ENCODE assay signal across 8 cellular contexts in genomic region chr15:37134699-37135131, GRCh38. TPM values are rescaled to one million over a fixed set of nuclear protein-coding genes. Genes with fewer than 3 reads are reported as not detected.
DNase-seq lines count a peak whose midpoint lies in the region; ATAC-seq and TF ChIP-seq lines count a peak whose summit lies in the region.

No MANE protein-coding gene starts in this region.

- no peaks in the 10 kb centered on the region for H3K79me2 ChIP-seq in parathyroid adenoma

- H3K9me3 ChIP-seq in esophagus muscularis mucosa, result no peaks in the 10 kb centered on the region
- no peaks in the 10 kb centered on the region for H3K9me3 ChIP-seq in parathyroid adenoma (ENCODE audit: control insufficient read depth, low read length)

- ATAC-seq in GM21381 (IDR thresholded peaks at IDR 0.05; ENCODE audit: unreplicated experiment), result peak; percentile 49
- ATAC-seq in natural killer cell treated with Interleukin-12 subunit alpha and Interleukin-12 subunit beta and Interleukin-15 and Interleukin-18, amount 100 ng/mL, for 72 hours, result no peak

- 41% methylated on average over 3 of the region's 3 CpGs for WGBS in esophagus muscularis mucosa

- H3K27ac ChIP-seq in esophagus muscularis mucosa (replicated peaks in 1 of 4), result peak overlapping the region in 1 of 4 donors; percentile 51
- no peak overlapping the region for H3K27ac ChIP-seq in parathyroid adenoma

- H3K4me1 Mint-ChIP-seq in activated CD4-positive, alpha-beta memory T cell treated with anti-CD3 and anti-CD28 coated beads, Interleukin-2, amount 10 ng/mL, durations not matched to agents 7 days and 5 days, result no peaks in the 10 kb centered on the region
- no peaks in the 10 kb centered on the region for H3K4me1 Mint-ChIP-seq in natural killer cell treated with Interleukin-12 subunit alpha and Interleukin-12 subunit beta and Interleukin-15 and Interleukin-18, amount 100 ng/mL, for 72 hours (ENCODE audit: low read depth in 2 of 2)

- TF ChIP-seq POLR2A in esophagus muscularis mucosa (IDR thresholded peaks at IDR 0.05; ENCODE audit: low read depth), result no peak

- H2AFZ ChIP-seq in parathyroid adenoma, result no peak overlapping the region

- CTCF ChIA-PET in activated CD4-positive, alpha-beta memory T cell treated with anti-CD3 and anti-CD28 coated beads, Interleukin-2, amount 10 ng/mL, durations not matched to agents 7 days and 5 days (lab: Charles Lee), result no interaction called here

- no peak overlapping the region for H3K4me3 Mint-ChIP-seq in activated CD4-positive, alpha-beta memory T cell treated with anti-CD3 and anti-CD28 coated beads, Interleukin-2, amount 10 ng/mL, durations not matched to agents 7 days and 5 days
- H3K4me3 Mint-ChIP-seq in natural killer cell treated with Interleukin-12 subunit alpha and Interleukin-12 subunit beta and Interleukin-15 and Interleukin-18, amount 100 ng/mL, for 72 hours, result no peak overlapping the region

- POLR2A ChIA-PET in activated CD4-positive, alpha-beta memory T cell treated with anti-CD3 and anti-CD28 coated beads, Interleukin-2, amount 10 ng/mL, durations not matched to agents 7 days and 5 days (lab: Charles Lee), result no interaction called here

- H3K27me3 ChIP-seq in esophagus muscularis mucosa (no peaks in the 10 kb centered on the region), parathyroid adenoma (ENCODE audit: control insufficient read depth, insufficient read depth, low read length) (no peaks in the 10 kb centered on the region)

- DNase-seq in AG09309 (ENCODE audit: low read depth), result peak; percentile 3
- DNase-seq in OCI-M1 (lab: John Stamatoyannopoulos, UW), result peak; percentile 63
- DNase-seq in esophagus muscularis mucosa (ENCODE audit: extremely low spot score), result no peak
- DNase-seq in activated CD4-positive, alpha-beta memory T cell treated with anti-CD3 and anti-CD28 coated beads, Interleukin-2, amount 10 ng/mL, durations not matched to agents 7 days and 5 days, result no peak
- no peak for DNase-seq in activated CD4-positive, alpha-beta T cell treated with anti-CD3 and anti-CD28 coated beads, Interleukin-2, amount 50 U/mL, for 48 hours
- DNase-seq in natural killer cell treated with Interleukin-12 subunit alpha and Interleukin-12 subunit beta and Interleukin-15 and Interleukin-18, amount 100 ng/mL, for 72 hours (ENCODE audit: low spot score), result no peak

- no peaks in the 10 kb centered on the region for H3K36me3 ChIP-seq in esophagus muscularis mucosa
- H3K36me3 ChIP-seq in parathyroid adenoma (ENCODE audit: control insufficient read depth, insufficient read depth, low read length), result no peaks in the 10 kb centered on the region

- H3K36me3 Mint-ChIP-seq in activated CD4-positive, alpha-beta memory T cell treated with anti-CD3 and anti-CD28 coated beads, Interleukin-2, amount 10 ng/mL, durations not matched to agents 7 days and 5 days (ENCODE audit: low read depth), result no peaks in the 10 kb centered on the region
- no peaks in the 10 kb centered on the region for H3K36me3 Mint-ChIP-seq in natural killer cell treated with Interleukin-12 subunit alpha and Interleukin-12 subunit beta and Interleukin-15 and Interleukin-18, amount 100 ng/mL, for 72 hours

- no peak overlapping the region for H3K9ac ChIP-seq in parathyroid adenoma

- no peak for TF ChIP-seq EP300 in esophagus muscularis mucosa (IDR thresholded peaks at IDR 0.05)

- H3K4me1 ChIP-seq in esophagus muscularis mucosa, result peaks cover 0 to 20% (median 17%) of the 10 kb centered on the region in 4 donors
- H3K4me1 ChIP-seq in parathyroid adenoma, result no peaks in the 10 kb centered on the region

- intact Hi-C loops in esophagus muscularis mucosa (cut with DNase I), result loop anchor here (2.0 to 5.0 kb wide), 3 partner anchors 250 to 632 kb away; no protein-coding TSS in a partner anchor

- H3K27me3 Mint-ChIP-seq in activated CD4-positive, alpha-beta memory T cell treated with anti-CD3 and anti-CD28 coated beads, Interleukin-2, amount 10 ng/mL, durations not matched to agents 7 days and 5 days, result peaks cover 6% of the 10 kb centered on the region
- peaks cover 2 to 7% of the 10 kb centered on the region in 2 donors for H3K27me3 Mint-ChIP-seq in natural killer cell treated with Interleukin-12 subunit alpha and Interleukin-12 subunit beta and Interleukin-15 and Interleukin-18, amount 100 ng/mL, for 72 hours

- H3K27ac Mint-ChIP-seq in activated CD4-positive, alpha-beta memory T cell treated with anti-CD3 and anti-CD28 coated beads, Interleukin-2, amount 10 ng/mL, durations not matched to agents 7 days and 5 days, result no peak overlapping the region
- no peak overlapping the region for H3K27ac Mint-ChIP-seq in natural killer cell treated with Interleukin-12 subunit alpha and Interleukin-12 subunit beta and Interleukin-15 and Interleukin-18, amount 100 ng/mL, for 72 hours

- no peaks in the 10 kb centered on the region for H3K9me3 Mint-ChIP-seq in activated CD4-positive, alpha-beta memory T cell treated with anti-CD3 and anti-CD28 coated beads, Interleukin-2, amount 10 ng/mL, durations not matched to agents 7 days and 5 days
- no peaks in the 10 kb centered on the region for H3K9me3 Mint-ChIP-seq in natural killer cell treated with Interleukin-12 subunit alpha and Interleukin-12 subunit beta and Interleukin-15 and Interleukin-18, amount 100 ng/mL, for 72 hours

- no peak overlapping the region for H3K4me2 ChIP-seq in parathyroid adenoma (ENCODE audit: low read length)

- TF ChIP-seq CTCF in AG09309 (IDR thresholded peaks at IDR 0.05; ENCODE audit: control insufficient read depth, insufficient read depth, low read depth, low read length, missing control alignments), result peak; percentile 71
- peak; percentile 66 to 75 (median 66) for TF ChIP-seq CTCF in esophagus muscularis mucosa (IDR thresholded peaks at IDR 0.05)
- peak; percentile 61 for TF ChIP-seq CTCF in parathyroid adenoma (IDR thresholded peaks at IDR 0.05)

- H3K4me3 ChIP-seq in AG09309 (ENCODE audit: control insufficient read depth, low read depth, low read length) (no peak overlapping the region), esophagus muscularis mucosa (no peak overlapping the region), parathyroid adenoma (ENCODE audit: low read depth, low read length) (no peak overlapping the region)

RNA-seq across cellular contexts. Expression of gene MEIS2, which starts 34.4 kb away (rescaled TPM):
- 100 to 1,000 TPM in 1 of 4 donors, 10 to 100 TPM in 3; 53.8 to 106 (median 63.3) TPM for total RNA-seq in esophagus muscularis mucosa
- total RNA-seq in activated CD4-positive, alpha-beta memory T cell treated with anti-CD3 and anti-CD28 coated beads, Interleukin-2, amount 10 ng/mL, durations not matched to agents 7 days and 5 days, result not detected
- total RNA-seq in natural killer cell treated with Interleukin-12 subunit alpha and Interleukin-12 subunit beta and Interleukin-15 and Interleukin-18, amount 100 ng/mL, for 72 hours, result under 1 TPM in 1 of 2 donors, not detected in 1; 0.26 TPM

Comparison
In these comparisons a context has a peak if more than half of its experiments do, and no peak if none do; other contexts are left out.
1. DNase-seq: peak in AG09309 (single experiment) and OCI-M1 (single experiment); none in esophagus muscularis mucosa (single experiment), activated CD4-positive, alpha-beta memory T cell treated with anti-CD3 and anti-CD28 coated beads, Interleukin-2, amount 10 ng/mL, durations not matched to agents 7 days and 5 days (single experiment), activated CD4-positive, alpha-beta T cell treated with anti-CD3 and anti-CD28 coated beads, Interleukin-2, amount 50 U/mL, for 48 hours (0 of 2) and natural killer cell treated with Interleukin-12 subunit alpha and Interleukin-12 subunit beta and Interleukin-15 and Interleukin-18, amount 100 ng/mL, for 72 hours (single experiment).
2. RNA of gene MEIS2, which starts 34.4 kb away (total RNA-seq): 53.8 to 106 TPM in esophagus muscularis mucosa; 0.26 TPM in natural killer cell treated with Interleukin-12 subunit alpha and Interleukin-12 subunit beta and Interleukin-15 and Interleukin-18, amount 100 ng/mL, for 72 hours and not detected in activated CD4-positive, alpha-beta memory T cell treated with anti-CD3 and anti-CD28 coated beads, Interleukin-2, amount 10 ng/mL, durations not matched to agents 7 days and 5 days; every median in the first group is over 10 times any median in the second.
3. Peak in every context shown above with its lines, with median percentiles within 50 percentile points of each other: CTCF ChIP-seq.